8 cellular contexts compared by ENCODE assay signal in the genomic region with DNA sequence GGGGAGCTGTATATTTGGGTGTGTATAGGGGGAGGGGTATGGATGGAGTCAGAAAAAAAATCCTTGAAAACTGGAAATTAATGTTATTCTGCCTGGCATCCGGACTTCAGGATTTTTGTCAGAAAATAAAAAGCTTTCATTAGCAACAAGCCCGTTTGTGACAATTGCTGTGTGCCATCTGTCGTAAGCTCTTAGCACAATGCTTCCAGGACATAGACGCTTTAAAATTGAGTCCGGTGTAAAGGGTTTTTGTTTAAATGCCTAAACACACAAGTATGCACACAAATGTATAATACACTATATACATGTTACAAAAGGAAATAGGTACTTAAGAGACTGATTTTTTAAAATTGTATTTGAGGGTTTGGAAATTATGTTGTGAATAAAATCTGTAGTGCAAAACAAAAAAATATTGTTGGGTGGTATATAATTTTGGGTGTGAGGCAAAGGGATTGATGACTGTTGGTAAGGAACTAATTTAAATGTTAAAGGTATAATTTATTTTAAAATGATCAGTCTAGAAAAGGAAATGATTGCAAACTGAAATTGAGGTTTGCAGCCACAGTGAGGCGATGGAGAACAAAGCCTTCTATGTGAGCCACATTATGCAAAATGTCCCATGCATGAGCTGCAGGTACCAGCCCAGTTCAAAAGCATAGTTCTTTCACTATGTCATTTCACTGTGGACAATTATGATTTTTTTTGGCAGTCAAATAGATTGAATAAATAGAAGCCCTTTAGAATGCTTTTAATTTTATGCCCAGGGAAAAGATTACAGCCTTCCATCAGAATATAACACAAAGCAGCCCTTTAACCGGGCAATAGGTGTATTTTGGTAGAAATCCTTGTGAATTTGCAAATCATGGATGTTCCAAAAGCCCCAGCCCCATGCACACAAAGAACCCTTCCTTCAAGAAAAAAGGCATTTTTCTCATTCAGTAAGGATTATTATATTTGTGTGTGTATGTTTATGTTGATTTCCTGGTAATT. TPM values are rescaled to one million over a fixed set of nuclear protein-coding genes. Genes with fewer than 3 reads are reported as not detected.
DNase-seq lines count a peak whose midpoint lies in the region; ATAC-seq, FAIRE-seq and TF ChIP-seq lines count a peak whose summit lies in the region.

No MANE protein-coding gene starts in this region.

- H3K27me3 Mint-ChIP-seq in IgD-negative memory B cell (peaks cover 6% of the 10 kb centered on the region), natural killer cell (ENCODE audit: low read depth in 2 of 2) (peaks cover 11 to 15% of the 10 kb centered on the region in 2 donors)

- FAIRE-seq in endometrium (lab: Jason Lieb, UNC), result peak; percentile 46

- H3K4me3 Mint-ChIP-seq in IgD-negative memory B cell, result peak overlapping the region; percentile 73 to 96 (median 90)
- peak overlapping the region; percentile 74 for H3K4me3 Mint-ChIP-seq in natural killer cell

- intact Hi-C loops in natural killer cell (cut with micrococcal nuclease), result no loop called here

- H3K9me3 ChIP-seq in OCI-LY3 (ENCODE audit: insufficient read depth, low read length), result no peaks in the 10 kb centered on the region

- no peaks in the 10 kb centered on the region for H4K20me1 ChIP-seq in OCI-LY3 (ENCODE audit: insufficient read depth, low read length)

- H3K36me3 ChIP-seq in OCI-LY3 (replicated peaks; ENCODE audit: low read depth, low read length), result no peaks in the 10 kb centered on the region

- H3K4me1 Mint-ChIP-seq in IgD-negative memory B cell (peaks cover 12 to 21% (median 18%) of the 10 kb centered on the region in 3 donors), natural killer cell (peaks cover 5 to 14% of the 10 kb centered on the region in 2 donors)

- H3K79me2 ChIP-seq in OCI-LY3 (ENCODE audit: low read length), result no peaks in the 10 kb centered on the region

- no peaks in the 10 kb centered on the region for H3K9me3 Mint-ChIP-seq in IgD-negative memory B cell
- peaks cover 0 to 3% of the 10 kb centered on the region in 2 donors for H3K9me3 Mint-ChIP-seq in natural killer cell

- H3K4me1 ChIP-seq in OCI-LY3 (ENCODE audit: low read length), result no peaks in the 10 kb centered on the region

- H2AFZ ChIP-seq in OCI-LY3 (ENCODE audit: low read depth, low read length), result no peak overlapping the region

- no peak for DNase-seq in natural killer cell
- no peak for DNase-seq in activated gamma-delta T cell (lab: John Stamatoyannopoulos, UW)
- no peak for DNase-seq in stimulated activated CD4-positive, alpha-beta T cell treated with anti-CD3 and anti-CD28 coated beads, Interleukin-1b, Interleukin-23, amount 100 ng/mL, for 48 hours

- H3K27ac Mint-ChIP-seq in IgD-negative memory B cell, result no peak overlapping the region
- H3K27ac Mint-ChIP-seq in natural killer cell, result no peak overlapping the region

- peak; percentile 78 for TF ChIP-seq CTCF in C4-2B (conservative IDR thresholded peaks at IDR 0.05)
- peak; percentile 54 for TF ChIP-seq CTCF in OCI-LY3 (IDR thresholded peaks at IDR 0.05; ENCODE audit: low read depth, low read length)
- TF ChIP-seq CTCF in natural killer cell (IDR thresholded peaks at IDR 0.05), result no peak

- H3K4me2 ChIP-seq in OCI-LY3 (ENCODE audit: low read length), result no peak overlapping the region

- H3K9ac ChIP-seq in OCI-LY3 (ENCODE audit: low read length), result no peak overlapping the region

- ATAC-seq in GM18511 (IDR thresholded peaks at IDR 0.05; ENCODE audit: unreplicated experiment) (peak; percentile 30), natural killer cell (no peak)

- H3K27ac ChIP-seq in C4-2B (no peak overlapping the region), OCI-LY3 (ENCODE audit: low read length) (no peak overlapping the region)

- no peak overlapping the region for H3K4me3 ChIP-seq in OCI-LY3 (ENCODE audit: low read length)

- peaks cover 3% of the 10 kb centered on the region for H3K36me3 Mint-ChIP-seq in IgD-negative memory B cell
- no peaks in the 10 kb centered on the region for H3K36me3 Mint-ChIP-seq in natural killer cell

- peaks cover 5% of the 10 kb centered on the region; the same call in 1 of the 2 replicates for H3K27me3 ChIP-seq in OCI-LY3 (ENCODE audit: low read depth, low read length)

RNA-seq across cellular contexts. Expression of a gene that starts 1.5 kb away (rescaled TPM):
- polyA plus RNA-seq in IgD-negative memory B cell, result 3.4 TPM
- total RNA-seq in natural killer cell, result not detected
